ENCODE assay signal across 8 cellular contexts in genomic region chr6:31827286-31828079, GRCh38. TPM values are rescaled to one million over a fixed set of nuclear protein-coding genes. Genes with fewer than 3 reads are reported as not detected.
A peak's percentile ranks its signal among the peaks of the same experiment; 100 is the strongest.
DNase-seq lines count a peak whose midpoint lies in the region; TF ChIP-seq lines count a peak whose summit lies in the region.

TSS of gene HSPA1B (plus strand) at chr6:31827738. CDS start at chr6:31827951, 213 bp downstream.

- H3F3A ChIP-seq in neural cell (ENCODE audit: insufficient read depth, low read length, poor library complexity, severe bottlenecking): peaks cover 3% of the 10 kb centered on the region

- H4K20me1 ChIP-seq in neural cell (ENCODE audit: insufficient read depth): no peaks in the 10 kb centered on the region

- DNase-seq in ELR (ENCODE audit: low read depth) (peak; percentile 100), H7 (peak; percentile 99), M059J (ENCODE audit: low read depth) (peak; percentile 100), SIG-M5 (lab: John Stamatoyannopoulos, UW) (peak; percentile 100), activated gamma-delta T cell treated with Interleukin-2 at 50 U/mL for 16 hours (peak; percentile 82), fibroblast of villous mesenchyme (ENCODE audit: low read depth) (peak; percentile 100), stomach (peak; percentile 100)

- WGBS in stomach, 5 donors: 0% methylated on average over 14 to 51 of the region's 56 CpGs

- H3K27me3 ChIP-seq in H7 (ENCODE audit: control insufficient read depth, insufficient read depth, low read length) (no peaks in the 10 kb centered on the region), neural cell (ENCODE audit: insufficient read depth, low read depth, low read length) (no peaks in the 10 kb centered on the region), stomach (no peaks in the 10 kb centered on the region)

- no peaks in the 10 kb centered on the region for H3K9me2 ChIP-seq in neural cell (ENCODE audit: insufficient read depth, low read length)

- H3K9me3 ChIP-seq in neural cell (ENCODE audit: low read length): no peaks in the 10 kb centered on the region
- no peaks in the 10 kb centered on the region for H3K9me3 ChIP-seq in stomach

- no peak for TF ChIP-seq RAD21 in neural cell (conservative IDR thresholded peaks at IDR 0.05)

- H3K4me3 ChIP-seq in H7 (ENCODE audit: insufficient read depth, low read depth, low read length) (peak within 1 kb of the TSS; percentile 67), fibroblast of villous mesenchyme (ENCODE audit: low read depth, low read length) (peak within 1 kb of the TSS; percentile 80), neural cell (ENCODE audit: low read length) (peak within 1 kb of the TSS; percentile 69), stomach (peak within 1 kb of the TSS; percentile 59 to 71 (median 66))

- peak within 1 kb of the TSS; percentile 80 for H3K27ac ChIP-seq in neural cell (ENCODE audit: low read length)
- H3K27ac ChIP-seq in stomach: peak within 1 kb of the TSS; percentile 89 to 99 (median 98)

- intact Hi-C loops in stomach (cut with DNase I; ENCODE audit: low total_unique reads): no loop called here

- H3K4me1 ChIP-seq in stomach: peaks cover 38 to 68% (median 56%) of the 10 kb centered on the region in 4 donors

- H3K9ac ChIP-seq in neural cell (ENCODE audit: low read length): peak within 1 kb of the TSS; percentile 70

- H2AFZ ChIP-seq in neural cell (ENCODE audit: low read depth, low read length): peak within 1 kb of the TSS; percentile 69

- peak in 2 of 4 donors; percentile 100 for TF ChIP-seq POLR2A in stomach (IDR thresholded peaks at IDR 0.05)

- TF ChIP-seq CTCF in fibroblast of villous mesenchyme (IDR thresholded peaks at IDR 0.05; ENCODE audit: insufficient read depth, low read depth, low read length): no peak
- TF ChIP-seq CTCF in neural cell (IDR thresholded peaks at IDR 0.05; ENCODE audit: poor library complexity, severe bottlenecking): no peak
- TF ChIP-seq CTCF in stomach (IDR thresholded peaks at IDR 0.05): no peak

- peaks cover 26% of the 10 kb centered on the region for H3K79me2 ChIP-seq in neural cell (replicated peaks; ENCODE audit: insufficient read depth, low read length)

- no peak for TF ChIP-seq EP300 in neural cell (conservative IDR thresholded peaks at IDR 0.05; ENCODE audit: poor library complexity, severe bottlenecking)
- no peak for TF ChIP-seq EP300 in stomach (IDR thresholded peaks at IDR 0.05)

- peak within 1 kb of the TSS; percentile 89 for H3K4me2 ChIP-seq in neural cell (ENCODE audit: low read length)

- H3K36me3 ChIP-seq in H7 (replicated peaks; ENCODE audit: control insufficient read depth, insufficient read depth, low read length) (no peaks in the 10 kb centered on the region), neural cell (ENCODE audit: insufficient read depth, low read length) (no peaks in the 10 kb centered on the region), stomach (no peaks in the 10 kb centered on the region)

TF ChIP-seq in neural cell, 6 proteins besides CTCF, POLR2A, EP300 and RAD21:
- TF ChIP-seq EZH2 (IDR thresholded peaks at IDR 0.05; ENCODE audit: borderline replicate concordance, insufficient read depth, low read length, poor library complexity, severe bottlenecking): no peak
- peak; percentile 99 for TF ChIP-seq POLR2AphosphoS5 (IDR thresholded peaks at IDR 0.05)
- peak; percentile 19 for TF ChIP-seq SMC3 (conservative IDR thresholded peaks at IDR 0.05; ENCODE audit: poor library complexity)
- TF ChIP-seq REST (IDR thresholded peaks at IDR 0.05; ENCODE audit: borderline replicate concordance): peak; percentile 77
- TF ChIP-seq MXI1 (conservative IDR thresholded peaks at IDR 0.05; ENCODE audit: poor library complexity, severe bottlenecking): peak; percentile 69
- TF ChIP-seq TAF1 (IDR thresholded peaks at IDR 0.05; ENCODE audit: low read depth): peak; percentile 86

RNA-seq across cellular contexts. Expression of gene HSPA1B, which starts in this region (rescaled TPM):
- 63.3 and 70.4 TPM in 2 replicates for total RNA-seq in H7 (2014; rRNA removed; shearing (Covaris generic))
- total RNA-seq in M059J (2014; rRNA removed; shearing (Covaris generic)): 185 and 359 TPM in 2 replicates
- total RNA-seq in fibroblast of villous mesenchyme: 84.4 and 148 TPM in 2 replicates
- 120 and 128 TPM in 2 replicates for polyA plus RNA-seq in neural cell
- 147 and 157 TPM in 2 replicates for polyA minus RNA-seq in neural cell
- total RNA-seq in stomach: 100 to 1,000 TPM in 3 of 5 donors, 10 to 100 TPM in 2; 44.3 to 165 (median 105) TPM
- 10 to 100 TPM; 35.9 to 66.0 (median 51.3) TPM for polyA plus RNA-seq in stomach

Comparison
In these comparisons a context has a peak if more than half of its experiments do, and no peak if none do; other contexts are left out.
1. Peak in every context shown above with its lines: DNase-seq, H3K4me3 ChIP-seq and H3K27ac ChIP-seq.